1 cellular context compared by ENCODE assay signal in the genomic region with DNA sequence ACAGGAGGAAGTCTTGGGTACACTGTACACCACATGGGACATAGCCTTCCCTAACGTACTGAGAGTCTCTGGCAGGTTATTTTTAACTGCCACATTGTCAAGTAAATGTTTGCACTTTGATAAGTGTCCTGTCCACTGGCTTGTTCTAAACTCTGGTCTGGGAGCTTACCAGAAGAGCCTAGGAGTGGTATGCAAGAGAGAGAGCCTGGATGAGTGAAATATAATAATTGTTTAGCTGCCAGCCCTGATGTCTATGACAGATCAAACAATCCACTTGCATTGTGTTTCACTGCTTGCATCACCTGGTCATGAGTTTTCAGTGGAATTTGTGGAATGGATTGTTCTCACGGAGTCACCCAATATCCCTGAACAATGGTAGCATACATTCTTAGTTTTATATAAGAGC.
TF ChIP-seq lines count a peak whose summit lies in the region.

No MANE protein-coding gene starts in this region.

TF ChIP-seq in IMR-90, 13 proteins besides CTCF, POLR2A, EP300 and RAD21 (continued from another document):
- TF ChIP-seq, protein P1, sequence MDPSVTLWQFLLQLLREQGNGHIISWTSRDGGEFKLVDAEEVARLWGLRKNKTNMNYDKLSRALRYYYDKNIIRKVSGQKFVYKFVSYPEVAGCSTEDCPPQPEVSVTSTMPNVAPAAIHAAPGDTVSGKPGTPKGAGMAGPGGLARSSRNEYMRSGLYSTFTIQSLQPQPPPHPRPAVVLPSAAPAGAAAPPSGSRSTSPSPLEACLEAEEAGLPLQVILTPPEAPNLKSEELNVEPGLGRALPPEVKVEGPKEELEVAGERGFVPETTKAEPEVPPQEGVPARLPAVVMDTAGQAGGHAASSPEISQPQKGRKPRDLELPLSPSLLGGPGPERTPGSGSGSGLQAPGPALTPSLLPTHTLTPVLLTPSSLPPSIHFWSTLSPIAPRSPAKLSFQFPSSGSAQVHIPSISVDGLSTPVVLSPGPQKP (IDR thresholded peaks at IDR 0.05; ENCODE audit: borderline replicate concordance, low read depth, low read length), result no peak
- TF ChIP-seq RFX5 (IDR thresholded peaks at IDR 0.05; ENCODE audit: low read depth, low read length), result no peak
- no peak for TF ChIP-seq SMC3 (IDR thresholded peaks at IDR 0.05; ENCODE audit: low read depth, low read length)
- TF ChIP-seq CEBPB (IDR thresholded peaks at IDR 0.05; ENCODE audit: low read depth, low read length), result no peak
